Comparison of ENCODE assay signal across 8 cellular contexts in genomic region chr2:117785740-117786139, GRCh38. TPM values are rescaled to one million over a fixed set of nuclear protein-coding genes. Genes with fewer than 3 reads are reported as not detected.
DNase-seq lines count a peak whose midpoint lies in the region; ATAC-seq and TF ChIP-seq lines count a peak whose summit lies in the region.

No MANE protein-coding gene starts in this region.

- no peak overlapping the region for H3K27ac ChIP-seq in naive thymus-derived CD4-positive, alpha-beta T cell (ENCODE audit: low read depth, low read length)

- CTCF ChIA-PET in naive thymus-derived CD4-positive, alpha-beta T cell (lab: Charles Lee) = no interaction called here

- intact Hi-C loops in naive thymus-derived CD4-positive, alpha-beta T cell (cut with micrococcal nuclease) = no loop called here

- no peaks in the 10 kb centered on the region for H3K9me2 ChIP-seq in Loucy (replicated peaks; ENCODE audit: low read depth, low read length)

- H3K4me3 Mint-ChIP-seq in naive thymus-derived CD4-positive, alpha-beta T cell = no peak overlapping the region

- H3K27me3 ChIP-seq in Loucy (ENCODE audit: insufficient read depth, low read length, poor library complexity, severe bottlenecking) = no peaks in the 10 kb centered on the region
- H3K27me3 ChIP-seq in naive thymus-derived CD4-positive, alpha-beta T cell (ENCODE audit: control insufficient read depth in 2 of 2, insufficient read depth in 2 of 2, low read length in 2 of 2) = peaks cover 0 to 3% of the 10 kb centered on the region in 2 donors

- no peak overlapping the region for H3K4me2 ChIP-seq in Loucy (ENCODE audit: low read depth, low read length, poor library complexity, severe bottlenecking)

- in situ Hi-C loops in SK-MEL-5 (cut with HindIII; ENCODE audit: low pct_unique_long_range_greater_than_20kb, low sequenced_read_pairs) = no loop called here

- no peak overlapping the region for H3K4me3 ChIP-seq in Loucy (ENCODE audit: low read length, poor library complexity, severe bottlenecking)
- no peak overlapping the region for H3K4me3 ChIP-seq in naive thymus-derived CD4-positive, alpha-beta T cell (ENCODE audit: low read length)

- peak; percentile 3 for DNase-seq in NK-92 treated with Interleukin-12 subunit alpha and Interleukin-12 subunit beta, amount 100 ng/mL, for 24 hours (lab: John Stamatoyannopoulos, UW)
- DNase-seq in NK-92 (lab: John Stamatoyannopoulos, UW; ENCODE audit: unreplicated experiment) (no peak), SK-MEL-5 (ENCODE audit: low read depth, low spot score) (peak; percentile 66), dermis microvascular lymphatic vessel endothelial cell (ENCODE audit: low read depth in 2 of 2) (peak; percentile 37 to 57), middle frontal gyrus (ENCODE audit: extremely low spot score, low spot score) (no peak)
- peak in 7 of 9 donors; percentile 3 to 39 (median 28) for DNase-seq in naive thymus-derived CD4-positive, alpha-beta T cell

- H3K27me3 Mint-ChIP-seq in naive thymus-derived CD4-positive, alpha-beta T cell = peaks cover 0 to 15% (median 10%) of the 10 kb centered on the region in 5 donors

- no peaks in the 10 kb centered on the region for H3K4me1 Mint-ChIP-seq in naive thymus-derived CD4-positive, alpha-beta T cell

- H3K9ac ChIP-seq in Loucy (ENCODE audit: low read depth, low read length, poor library complexity, severe bottlenecking) = no peak overlapping the region

- no peaks in the 10 kb centered on the region for H3K36me3 ChIP-seq in Loucy (ENCODE audit: insufficient read depth, low read length)
- H3K36me3 ChIP-seq in naive thymus-derived CD4-positive, alpha-beta T cell (ENCODE audit: control insufficient read depth in 2 of 3, insufficient read depth in 3 of 3, low read length in 3 of 3) = no peaks in the 10 kb centered on the region

- ATAC-seq in GM21360 (IDR thresholded peaks at IDR 0.05; ENCODE audit: unreplicated experiment) = peak; percentile 73
- ATAC-seq in naive thymus-derived CD4-positive, alpha-beta T cell = no peak

- H3K79me2 ChIP-seq in Loucy (ENCODE audit: insufficient read depth, low read length) = no peaks in the 10 kb centered on the region

- H2AFZ ChIP-seq in Loucy (ENCODE audit: low read length) = no peak overlapping the region

- peak; percentile 82 for TF ChIP-seq CTCF in Loucy (conservative IDR thresholded peaks at IDR 0.05; ENCODE audit: low read length)

- POLR2A ChIA-PET in naive thymus-derived CD4-positive, alpha-beta T cell (lab: Charles Lee) = no interaction called here

- H3K9me3 Mint-ChIP-seq in naive thymus-derived CD4-positive, alpha-beta T cell = peaks cover 6 to 19% (median 13%) of the 10 kb centered on the region in 11 donors

- H3F3A ChIP-seq in Loucy (ENCODE audit: low read depth) = no peaks in the 10 kb centered on the region

- peaks cover 0 to 6% (median 3%) of the 10 kb centered on the region in 5 donors for H3K36me3 Mint-ChIP-seq in naive thymus-derived CD4-positive, alpha-beta T cell

- no peaks in the 10 kb centered on the region for H4K20me1 ChIP-seq in Loucy (ENCODE audit: insufficient read depth, low read length, poor library complexity, severe bottlenecking)

- H3K4me1 ChIP-seq in Loucy (ENCODE audit: insufficient read depth, low read length, poor library complexity, severe bottlenecking) = no peaks in the 10 kb centered on the region
- no peaks in the 10 kb centered on the region for H3K4me1 ChIP-seq in naive thymus-derived CD4-positive, alpha-beta T cell (ENCODE audit: control insufficient read depth in 2 of 2, insufficient read depth in 2 of 2, low read length in 2 of 2)

- no peaks in the 10 kb centered on the region for H3K9me3 ChIP-seq in Loucy (ENCODE audit: insufficient read depth, low read depth, low read length)
- H3K9me3 ChIP-seq in naive thymus-derived CD4-positive, alpha-beta T cell (ENCODE audit: control insufficient read depth in 2 of 3, low read length in 3 of 3) = no peaks in the 10 kb centered on the region

- H3K27ac Mint-ChIP-seq in naive thymus-derived CD4-positive, alpha-beta T cell = no peak overlapping the region

RNA-seq across cellular contexts. Expression of gene DDX18, which starts 28.8 kb away (rescaled TPM):
- total RNA-seq in SK-MEL-5 (2014; rRNA removed; shearing (Covaris generic)) = 85.1 and 89.9 TPM in 2 replicates
- polyA plus RNA-seq in SK-MEL-5 (2015; cell fraction: cytosol; rRNA removed) = 50.8 and 59.1 TPM in 2 replicates
- 155 and 171 TPM in 2 replicates for polyA plus RNA-seq in SK-MEL-5 (2015; cell fraction: nucleus; rRNA removed)
- 39.7 and 40.5 TPM in 2 replicates for total RNA-seq in dermis microvascular lymphatic vessel endothelial cell
- total RNA-seq in naive thymus-derived CD4-positive, alpha-beta T cell = 100 to 1,000 TPM in 4 of 5 experiments, 10 to 100 TPM in 1; 86.9 to 133 (median 111) TPM
- polyA plus RNA-seq in naive thymus-derived CD4-positive, alpha-beta T cell = 10 to 100 TPM; 43.9 to 45.6 TPM

Comparison
In these comparisons a context has a peak if more than half of its experiments do, and no peak if none do; other contexts are left out.
1. DNase-seq: peak in NK-92 treated with Interleukin-12 subunit alpha and Interleukin-12 subunit beta, amount 100 ng/mL, for 24 hours (single experiment), SK-MEL-5 (single experiment), dermis microvascular lymphatic vessel endothelial cell (2 of 2) and naive thymus-derived CD4-positive, alpha-beta T cell (7 of 9); none in NK-92 (single experiment) and middle frontal gyrus (single experiment).